Comparison of ENCODE assay signal across 11 cellular contexts in the genomic region with DNA sequence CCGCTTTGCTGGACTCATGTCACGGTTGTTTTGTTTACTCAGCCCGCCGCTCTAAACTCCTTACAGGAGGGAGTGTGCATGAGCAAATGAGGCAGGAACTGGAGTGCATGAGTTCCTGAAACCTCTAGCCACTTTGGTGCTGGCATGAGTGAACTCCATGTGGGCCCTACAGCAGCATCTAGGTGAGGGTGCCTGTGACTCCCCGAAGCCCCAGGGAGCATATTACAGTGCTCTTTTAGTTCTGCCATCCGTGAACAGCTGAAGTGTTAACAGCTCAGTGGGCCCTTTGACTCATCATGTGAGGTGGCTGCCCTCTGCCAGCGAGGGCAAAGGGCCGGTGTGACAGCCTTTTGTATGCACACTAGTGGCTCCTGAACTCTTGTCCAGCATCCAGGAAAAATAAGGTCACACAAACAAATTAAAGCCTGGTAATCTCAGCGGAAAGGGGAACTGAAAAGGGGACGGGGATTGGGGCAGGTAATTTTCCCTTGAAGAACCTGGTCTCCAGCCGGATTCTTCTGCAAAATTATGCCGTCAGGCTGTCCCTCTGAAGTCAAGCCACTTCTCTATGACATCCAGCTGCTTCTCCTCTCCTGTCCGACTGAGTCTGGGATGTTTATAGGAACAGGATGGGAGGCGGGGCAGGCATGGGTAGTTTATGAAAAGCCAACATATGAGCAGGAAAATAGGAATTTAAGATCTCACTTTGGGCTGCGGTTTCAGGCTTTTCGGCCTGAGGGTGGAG.
A peak's percentile ranks its signal among the peaks of the same experiment; 100 is the strongest.
DNase-seq lines count a peak whose midpoint lies in the region; ATAC-seq and TF ChIP-seq lines count a peak whose summit lies in the region.
"Had no signal": no experiment of that assay in that cellular context is flagged by ENCODE, and none has a peak within 500 bp of the region (broad histone marks: within the 10 kb centered on the region; RNA-seq: fewer than 3 reads in every experiment).

No MANE protein-coding gene starts in this region.

- TF ChIP-seq EP300 in SK-N-SH (IDR thresholded peaks at IDR 0.05; ENCODE audit: borderline replicate concordance in 1 of 2, low read depth in 1 of 2, low read length in 1 of 2): no peak

- H3K4ac ChIP-seq in trophoblast cell (ENCODE audit: low read depth, low read length): no peak overlapping the region

- H3K79me2 ChIP-seq in SK-N-SH (ENCODE audit: insufficient read depth) (no peaks in the 10 kb centered on the region), hepatocyte (no peaks in the 10 kb centered on the region), trophoblast cell (ENCODE audit: control insufficient read depth, insufficient read depth, low read length, poor library complexity) (no peaks in the 10 kb centered on the region)

- no peak overlapping the region for H2BK5ac ChIP-seq in trophoblast cell (ENCODE audit: low read depth, low read length, poor library complexity)

- ATAC-seq in SK-N-SH treated with all-trans-retinoic acid at 6 μM for 48 hours (no peak), GM18858 (IDR thresholded peaks at IDR 0.05; ENCODE audit: unreplicated experiment) (no peak)
- ATAC-seq: right cardiac atrium had no signal

- no peak overlapping the region for H3K23ac ChIP-seq in trophoblast cell (ENCODE audit: low read length)

- H3K9me2 ChIP-seq in SK-N-SH (no peaks in the 10 kb centered on the region; the same call in 1 of the 2 replicates), hepatocyte (replicated peaks; ENCODE audit: insufficient read depth) (no peaks in the 10 kb centered on the region)

- no peak for TF ChIP-seq RAD21 in SK-N-SH (IDR thresholded peaks at IDR 0.05; ENCODE audit: low read length)

- no peaks in the 10 kb centered on the region for H3K9me3 ChIP-seq in SK-N-SH
- H3K9me3 ChIP-seq in hepatocyte (ENCODE audit: low read depth): no peaks in the 10 kb centered on the region
- no peaks in the 10 kb centered on the region for H3K9me3 ChIP-seq in thyroid gland
- no peaks in the 10 kb centered on the region for H3K9me3 ChIP-seq in trophoblast cell (ENCODE audit: insufficient read depth, low read depth, low read length)

- H3K18ac ChIP-seq in trophoblast cell (ENCODE audit: low read length): no peak overlapping the region

- H3K27me3 ChIP-seq in SK-N-SH (ENCODE audit: insufficient read depth) (no peaks in the 10 kb centered on the region), hepatocyte (no peaks in the 10 kb centered on the region), thyroid gland (no peaks in the 10 kb centered on the region), trophoblast cell (ENCODE audit: insufficient read depth, low read length) (no peaks in the 10 kb centered on the region)

- no peak overlapping the region for H4K12ac ChIP-seq in trophoblast cell (ENCODE audit: low read depth, low read length)

- DNase-seq in SK-N-SH: no peak
- DNase-seq in SW480 (ENCODE audit: low spot score): peak; percentile 21
- DNase-seq in hepatocyte (ENCODE audit: low spot score): peak; percentile 8
- DNase-seq in thyroid gland: peak; percentile 86
- DNase-seq in trophoblast cell: no peak
- DNase-seq in DMS 273 treated with DMSO at 0.1 percent for 48 hours (lab: John Stamatoyannopoulos, UW): no peak
- DNase-seq: activated CD4-positive, CD25-positive, alpha-beta regulatory T cell; Karpas-422 had no signal

- H2BK120ac ChIP-seq in trophoblast cell (ENCODE audit: insufficient read depth, low read length, poor library complexity): no peak overlapping the region

- H3K4me1 ChIP-seq in SK-N-SH (ENCODE audit: control insufficient read depth in 1 of 2, insufficient read depth in 2 of 2, low read depth in 1 of 2, low read length in 1 of 2): no peaks in the 10 kb centered on the region
- H3K4me1 ChIP-seq in hepatocyte (ENCODE audit: insufficient read depth): no peaks in the 10 kb centered on the region
- peaks cover 7 to 9% of the 10 kb centered on the region in 2 donors for H3K4me1 ChIP-seq in thyroid gland
- H3K4me1 ChIP-seq in trophoblast cell (ENCODE audit: control insufficient read depth in 1 of 2, insufficient read depth in 2 of 2, low read length in 2 of 2): no peaks in the 10 kb centered on the region

- no peak for TF ChIP-seq POLR2A in thyroid gland (IDR thresholded peaks at IDR 0.05)

- no peaks in the 10 kb centered on the region for H4K20me1 ChIP-seq in SK-N-SH (ENCODE audit: insufficient read depth)
- H4K20me1 ChIP-seq in hepatocyte (ENCODE audit: insufficient read depth, poor library complexity, severe bottlenecking): no peaks in the 10 kb centered on the region

- H3K14ac ChIP-seq in trophoblast cell (ENCODE audit: low read length): no peak overlapping the region

- no peaks in the 10 kb centered on the region for H3K79me1 ChIP-seq in trophoblast cell (ENCODE audit: low read length)

- H2AFZ ChIP-seq in SK-N-SH (ENCODE audit: low read depth): peak overlapping the region; percentile 18; the same call in 1 of the 2 replicates
- H2AFZ ChIP-seq in hepatocyte: no peak overlapping the region
- H2AFZ ChIP-seq in trophoblast cell (ENCODE audit: insufficient read depth, low read length, poor library complexity): no peak overlapping the region

- POLR2A ChIA-PET in SK-N-SH (lab: Yijun Ruan, JAX): no interaction called here

- no peak overlapping the region for H3K4me2 ChIP-seq in SK-N-SH
- no peak overlapping the region for H3K4me2 ChIP-seq in hepatocyte
- H3K4me2 ChIP-seq in trophoblast cell (ENCODE audit: low read length): no peak overlapping the region

- no peak overlapping the region for H2BK12ac ChIP-seq in trophoblast cell (ENCODE audit: low read length)

- CTCF ChIA-PET in SK-N-SH (lab: Yijun Ruan, JAX): no interaction called here

- H3F3A ChIP-seq in SK-N-SH (replicated peaks; ENCODE audit: insufficient read depth): peaks cover under 1% of the 10 kb centered on the region

- no peak overlapping the region for H4K91ac ChIP-seq in trophoblast cell (ENCODE audit: low read depth, low read length)

- H3K9ac ChIP-seq in SK-N-SH (no peak overlapping the region), trophoblast cell (ENCODE audit: low read length) (no peak overlapping the region)

- H3K36me3 ChIP-seq in SK-N-SH (replicated peaks in 1 of 2; ENCODE audit: control insufficient read depth in 1 of 2, insufficient read depth in 2 of 2, low read length in 1 of 2) (no peaks in the 10 kb centered on the region), hepatocyte (replicated peaks; ENCODE audit: insufficient read depth, low read depth) (no peaks in the 10 kb centered on the region), thyroid gland (no peaks in the 10 kb centered on the region), trophoblast cell (ENCODE audit: control insufficient read depth in 1 of 2, insufficient read depth in 2 of 2, low read length in 2 of 2) (no peaks in the 10 kb centered on the region)

- no peak overlapping the region for H4K8ac ChIP-seq in trophoblast cell (ENCODE audit: low read depth, low read length)

- no peak overlapping the region for H3K27ac ChIP-seq in SK-N-SH (ENCODE audit: low read depth in 2 of 2, low read length in 1 of 2)
- H3K27ac ChIP-seq in hepatocyte: no peak overlapping the region
- peak overlapping the region; percentile 31 to 59 (median 40) for H3K27ac ChIP-seq in thyroid gland
- H3K27ac ChIP-seq in trophoblast cell (ENCODE audit: low read depth, low read length): no peak overlapping the region

- no peak overlapping the region for H2AK5ac ChIP-seq in trophoblast cell (ENCODE audit: low read length)

- TF ChIP-seq CTCF in SK-N-SH (IDR thresholded peaks at IDR 0.05) (no peak), hepatocyte (IDR thresholded peaks at IDR 0.05; ENCODE audit: poor library complexity) (no peak), thyroid gland (IDR thresholded peaks at IDR 0.05) (no peak)

- 28% methylated on average over 16 of the region's 16 CpGs for WGBS in SK-N-SH (ENCODE audit: low lambda C conversion rate)
- WGBS in hepatocyte (ENCODE audit: low lambda C conversion rate, missing lambda C conversion rate): 66% methylated on average over 16 of the region's 16 CpGs
- WGBS in thyroid gland, 2 donors: 35 to 46% methylated on average over 16 of the region's 16 CpGs
- WGBS in trophoblast cell (ENCODE audit: extremely low coverage, insufficient coverage, insufficient read length): no CpG with 5 or more reads among the region's 16 CpGs

- H3K4me3 ChIP-seq in SK-N-SH (ENCODE audit: low read depth in 2 of 2, low read length in 1 of 2) (no peak overlapping the region), hepatocyte (no peak overlapping the region), thyroid gland (replicated peaks in 1 of 3) (no peak overlapping the region), trophoblast cell (ENCODE audit: low read depth, low read length) (no peak overlapping the region)

- intact Hi-C loops in thyroid gland (cut with DNase I): no loop called here

TF ChIP-seq in SK-N-SH, 30 proteins besides CTCF, POLR2A, EP300 and RAD21 (continues in another document):
- no peak for TF ChIP-seq POLR2AphosphoS5 (IDR thresholded peaks at IDR 0.05; ENCODE audit: low read depth, low read length)

TF ChIP-seq in SK-N-SH treated with all-trans-retinoic acid at 6 μM for 48 hours, 23 proteins besides CTCF, POLR2A, EP300 and RAD21 (continues in another document):
- no peak for TF ChIP-seq ZC3H10 (CRISPR knock-in tag; IDR thresholded peaks at IDR 0.05)
- no peak for TF ChIP-seq ARNTL (CRISPR knock-in tag; IDR thresholded peaks at IDR 0.05; ENCODE audit: borderline replicate concordance, low read depth)
- no peak for TF ChIP-seq ZNF8 (CRISPR knock-in tag; IDR thresholded peaks at IDR 0.05)
- no peak for TF ChIP-seq OSR1 (CRISPR knock-in tag; IDR thresholded peaks at IDR 0.05)
- TF ChIP-seq RARB (CRISPR knock-in tag; IDR thresholded peaks at IDR 0.05): no peak
- TF ChIP-seq SNAI2 (CRISPR knock-in tag; IDR thresholded peaks at IDR 0.05): no peak

Comparison
In these comparisons a context has a peak if more than half of its experiments do, and no peak if none do; other contexts are left out.
1. DNase-seq: peak in SW480 (single experiment), hepatocyte (single experiment) and thyroid gland (2 of 2); none in SK-N-SH (single experiment), trophoblast cell (0 of 2) and DMS 273 treated with DMSO at 0.1 percent for 48 hours (single experiment).
2. H3K27ac ChIP-seq: peak in thyroid gland (3 of 3); none in SK-N-SH (0 of 2), hepatocyte (single experiment) and trophoblast cell (single experiment).